16 cellular contexts compared by ENCODE assay signal in genomic region chr1:200217703-200218102, GRCh38.
DNase-seq lines count a peak whose midpoint lies in the region; ATAC-seq, FAIRE-seq and TF ChIP-seq lines count a peak whose summit lies in the region.
"Had no signal": no experiment of that assay in that cellular context is flagged by ENCODE, and none has a peak within 500 bp of the region (broad histone marks: within the 10 kb centered on the region; RNA-seq: fewer than 3 reads in every experiment).

No MANE protein-coding gene starts in this region.

- no peak for TF ChIP-seq POLR2A in GM12891 (IDR thresholded peaks at IDR 0.05; ENCODE audit: low read depth, low read length)

- DNase-seq in GM12891 (ENCODE audit: insufficient read length, low spot score) (no peak), colonic mucosa (peak; percentile 33), RCC 7860 (ENCODE audit: low spot score) (no peak), GDM1 (lab: John Stamatoyannopoulos, UW) (no peak)
- DNase-seq: DMS153; effector CD8-positive, alpha-beta T cell; NCI-H187 treated with DMSO at 0.1 percent for 48 hours; posterior cingulate gyrus; SHP77; stomach; T-helper 9 cell had no signal

- no peaks in the 10 kb centered on the region for H3K9me3 ChIP-seq in colonic mucosa

- peak; percentile 68 for FAIRE-seq in GM12891 (lab: Jason Lieb, UNC)
- FAIRE-seq in RCC 7860 (lab: Jason Lieb, UNC) = no peak
- FAIRE-seq: bronchial epithelial cell had no signal

- TF ChIP-seq CTCF in colonic mucosa (IDR thresholded peaks at IDR 0.05) = no peak

- no peak overlapping the region for H3K27ac ChIP-seq in colonic mucosa
- H3K27ac ChIP-seq: BLaER1, stomach had no signal

- no peak overlapping the region for H3K4me3 ChIP-seq in colonic mucosa
- H3K4me3 ChIP-seq: BLaER1, stomach had no signal

- no peaks in the 10 kb centered on the region for H3K4me1 ChIP-seq in colonic mucosa
- H3K4me1 ChIP-seq: BLaER1, stomach had no signal

- no peaks in the 10 kb centered on the region for H3K36me3 ChIP-seq in colonic mucosa
- H3K36me3 ChIP-seq: BLaER1, stomach had no signal

- ATAC-seq in GM18867 (IDR thresholded peaks at IDR 0.05; ENCODE audit: unreplicated experiment) (peak; percentile 75), HG03095 (IDR thresholded peaks at IDR 0.05; ENCODE audit: unreplicated experiment) (peak; percentile 78), GM18873 (IDR thresholded peaks at IDR 0.05; ENCODE audit: low FRiP score, unreplicated experiment) (no peak)

- intact Hi-C loops in colonic mucosa (cut with DNase I) = no loop called here

- H3K9ac ChIP-seq in colonic mucosa (ENCODE audit: low read depth in 2 of 2, low read length in 2 of 2) = no peak overlapping the region
- H3K9ac ChIP-seq: BLaER1 had no signal

- H3K27me3 ChIP-seq in colonic mucosa = no peaks in the 10 kb centered on the region
- H3K27me3 ChIP-seq: BLaER1, stomach had no signal

TF ChIP-seq in GM12891, 5 proteins besides CTCF, POLR2A, EP300 and RAD21:
- TF ChIP-seq SPI1 (IDR thresholded peaks at IDR 0.05; ENCODE audit: low read depth, low read length) (no peak), POLR2AphosphoS5 (IDR thresholded peaks at IDR 0.05; ENCODE audit: low read depth, low read length) (no peak), PAX5 (IDR thresholded peaks at IDR 0.05; ENCODE audit: insufficient read depth, low read length, severe bottlenecking) (no peak), TAF1 (IDR thresholded peaks at IDR 0.05; ENCODE audit: low read depth, low read length) (no peak), POU2F2 (IDR thresholded peaks at IDR 0.05; ENCODE audit: low read depth, low read length) (no peak)
